Comparison of ENCODE assay signal across 20 cellular contexts in genomic region chr21:33945652-33946270, GRCh38. TPM values are rescaled to one million over a fixed set of nuclear protein-coding genes. Genes with fewer than 3 reads are reported as not detected.
DNase-seq lines count a peak whose midpoint lies in the region; ATAC-seq and TF ChIP-seq lines count a peak whose summit lies in the region.
"Had no signal": no experiment of that assay in that cellular context is flagged by ENCODE, and none has a peak within 500 bp of the region (broad histone marks: within the 10 kb centered on the region; RNA-seq: fewer than 3 reads in every experiment).

No MANE protein-coding gene starts in this region.

- H3K4me2 ChIP-seq in PC-9 = no peak overlapping the region

- BruUV-seq in PC-9 (replicated peaks; lab: Mats Ljungman, UMichigan) = no TSS peak

- no peaks in the 10 kb centered on the region for H4K20me1 ChIP-seq in PC-9 (ENCODE audit: insufficient read depth)

- peak overlapping the region; percentile 92 for H3K27ac Mint-ChIP-seq in activated naive CD4-positive, alpha-beta T cell treated with anti-CD3 and anti-CD28 coated beads, Interleukin-2, amount 50 U/mL, for 24 hours
- peak overlapping the region; percentile 99 for H3K27ac Mint-ChIP-seq in T-helper 2 cell treated with Interferon-gamma antibody and Interleukin-4, amounts not matched to agents 5 μg/mL and 100 μg/mL, for 36 hours
- H3K27ac Mint-ChIP-seq in effector memory CD8-positive, alpha-beta T cell = peak overlapping the region; percentile 46 to 98
- H3K27ac Mint-ChIP-seq in type B pancreatic cell = peak overlapping the region; percentile 74
- H3K27ac Mint-ChIP-seq: activated B cell treated with CpG ODN at 0.5 μM for 24 hours, nephron had no signal

- no peak for TF ChIP-seq CTCF in type B pancreatic cell (conservative IDR thresholded peaks at IDR 0.05)
- no peak for TF ChIP-seq CTCF in lower leg skin (IDR thresholded peaks at IDR 0.05)
- TF ChIP-seq CTCF in PC-9 (conservative IDR thresholded peaks at IDR 0.05) = no peak

- H3K9me3 ChIP-seq in PC-9 (ENCODE audit: insufficient read depth, low read depth) = no peaks in the 10 kb centered on the region
- H3K9me3 ChIP-seq: BE2C, SJSA1, vagina had no signal

- peaks cover 15% of the 10 kb centered on the region; the same call in 1 of the 2 replicates for H3F3A ChIP-seq in PC-9 (ENCODE audit: insufficient read depth, low read depth)

- POLR2A ChIA-PET in PC-9 (lab: Charles Lee; ENCODE audit: unreplicated experiment) = no interaction called here

- H3K4me1 ChIP-seq in PC-9 (replicated peaks; ENCODE audit: insufficient read depth) = peaks cover 17% of the 10 kb centered on the region

- no peak overlapping the region for H3K27ac ChIP-seq in PC-9
- H3K27ac ChIP-seq: SJSA1 had no signal

- intact Hi-C loops in lower leg skin (cut with DNase I; ENCODE audit: low total_unique reads) (no loop called here), PC-9 (cut with micrococcal nuclease; ENCODE audit: unreplicated experiment) (loop anchor here (5.0 kb wide), 1 partner anchor 127 kb away; the partner anchor contains the start of genes MRPS6 and SLC5A3)

- no peak for DNase-seq in activated naive CD4-positive, alpha-beta T cell treated with Interleukin-2 at 50 U/mL for 16 hours
- no peak for DNase-seq in T-helper 2 cell treated with Interferon-gamma antibody and Interleukin-4, amounts not matched to agents 5 μg/mL and 100 μg/mL, for 36 hours (ENCODE audit: low spot score)
- no peak for DNase-seq in effector memory CD8-positive, alpha-beta T cell
- no peak for DNase-seq in type B pancreatic cell (ENCODE audit: extremely low spot score, unreplicated experiment)
- DNase-seq in C1 segment of cervical spinal cord (lab: John Stamatoyannopoulos, UW) = no peak
- DNase-seq in lower leg skin (ENCODE audit: low spot score in 2 of 2) = no peak
- no peak for DNase-seq in PC-9
- DNase-seq: activated B cell treated with CpG ODN at 0.5 μM for 24 hours; activated effector memory CD4-positive, alpha-beta T cell treated with Interleukin-2 at 50 U/mL for 16 hours; BE2C; cerebellar nuclear complex; heart left ventricle; left colon; NCI-H1694 treated with DMSO at 0.1 percent for 48 hours; NCI-H82; stimulated activated CD4-positive, alpha-beta T cell treated with anti-CD3 and anti-CD28 coated beads, Interleukin-2, amount 100 ng/mL, for 48 hours had no signal

- no peaks in the 10 kb centered on the region for H3K27me3 ChIP-seq in PC-9 (ENCODE audit: insufficient read depth, low read depth)
- H3K27me3 ChIP-seq: BE2C, heart left ventricle, SJSA1, vagina had no signal

- no peak overlapping the region for H2AFZ ChIP-seq in PC-9

- TF ChIP-seq POLR2A in lower leg skin (IDR thresholded peaks at IDR 0.05) = no peak

- H3K9me2 ChIP-seq in PC-9 (ENCODE audit: insufficient read depth) = no peaks in the 10 kb centered on the region

- H3K9me3 Mint-ChIP-seq in activated naive CD4-positive, alpha-beta T cell treated with anti-CD3 and anti-CD28 coated beads, Interleukin-2, amount 50 U/mL, for 24 hours = peaks cover 4% of the 10 kb centered on the region
- peaks cover 12% of the 10 kb centered on the region for H3K9me3 Mint-ChIP-seq in T-helper 2 cell treated with Interferon-gamma antibody and Interleukin-4, amounts not matched to agents 5 μg/mL and 100 μg/mL, for 36 hours
- H3K9me3 Mint-ChIP-seq in effector memory CD8-positive, alpha-beta T cell = no peaks in the 10 kb centered on the region
- H3K9me3 Mint-ChIP-seq in type B pancreatic cell = no peaks in the 10 kb centered on the region

- 80 to 83% methylated on average over 2 of the region's 2 CpGs for WGBS in lower leg skin, 2 donors

- H3K36me3 ChIP-seq in PC-9 (ENCODE audit: low read depth) = no peaks in the 10 kb centered on the region
- H3K36me3 ChIP-seq: BE2C, heart left ventricle, SJSA1, vagina had no signal

- no peak overlapping the region for H3K4me3 ChIP-seq in lower leg skin (ENCODE audit: low read depth, poor library complexity, severe bottlenecking)
- H3K4me3 ChIP-seq in PC-9 = no peak overlapping the region
- H3K4me3 ChIP-seq: heart left ventricle, SJSA1, vagina had no signal

- peak overlapping the region; percentile 30 for H3K4me3 Mint-ChIP-seq in activated naive CD4-positive, alpha-beta T cell treated with anti-CD3 and anti-CD28 coated beads, Interleukin-2, amount 50 U/mL, for 24 hours
- H3K4me3 Mint-ChIP-seq in T-helper 2 cell treated with Interferon-gamma antibody and Interleukin-4, amounts not matched to agents 5 μg/mL and 100 μg/mL, for 36 hours = peak overlapping the region; percentile 73
- H3K4me3 Mint-ChIP-seq in effector memory CD8-positive, alpha-beta T cell = peak overlapping the region; percentile 84 to 85
- peak overlapping the region; percentile 39 for H3K4me3 Mint-ChIP-seq in type B pancreatic cell
- H3K4me3 Mint-ChIP-seq: activated B cell treated with CpG ODN at 0.5 μM for 24 hours, nephron had no signal

- CTCF ChIA-PET in PC-9 (lab: Charles Lee) = no interaction called here

- H3K79me2 ChIP-seq in PC-9 (ENCODE audit: low read depth) = no peaks in the 10 kb centered on the region

- H3K36me3 Mint-ChIP-seq in activated naive CD4-positive, alpha-beta T cell treated with anti-CD3 and anti-CD28 coated beads, Interleukin-2, amount 50 U/mL, for 24 hours = peaks cover 14% of the 10 kb centered on the region
- H3K36me3 Mint-ChIP-seq in T-helper 2 cell treated with Interferon-gamma antibody and Interleukin-4, amounts not matched to agents 5 μg/mL and 100 μg/mL, for 36 hours (ENCODE audit: low read depth) = peaks cover 52% of the 10 kb centered on the region
- H3K36me3 Mint-ChIP-seq in effector memory CD8-positive, alpha-beta T cell (ENCODE audit: insufficient read depth) = peaks cover 51% of the 10 kb centered on the region
- no peaks in the 10 kb centered on the region for H3K36me3 Mint-ChIP-seq in type B pancreatic cell

- peaks cover 72% of the 10 kb centered on the region for H3K4me1 Mint-ChIP-seq in activated naive CD4-positive, alpha-beta T cell treated with anti-CD3 and anti-CD28 coated beads, Interleukin-2, amount 50 U/mL, for 24 hours
- H3K4me1 Mint-ChIP-seq in T-helper 2 cell treated with Interferon-gamma antibody and Interleukin-4, amounts not matched to agents 5 μg/mL and 100 μg/mL, for 36 hours (ENCODE audit: low read depth) = peaks cover 54% of the 10 kb centered on the region
- peaks cover 52 to 65% of the 10 kb centered on the region in 2 donors for H3K4me1 Mint-ChIP-seq in effector memory CD8-positive, alpha-beta T cell (ENCODE audit: low read depth in 2 of 2)
- peaks cover 31% of the 10 kb centered on the region for H3K4me1 Mint-ChIP-seq in type B pancreatic cell (ENCODE audit: unreplicated experiment)

- H3K27me3 Mint-ChIP-seq in activated naive CD4-positive, alpha-beta T cell treated with anti-CD3 and anti-CD28 coated beads, Interleukin-2, amount 50 U/mL, for 24 hours = no peaks in the 10 kb centered on the region
- no peaks in the 10 kb centered on the region for H3K27me3 Mint-ChIP-seq in T-helper 2 cell treated with Interferon-gamma antibody and Interleukin-4, amounts not matched to agents 5 μg/mL and 100 μg/mL, for 36 hours (ENCODE audit: low read depth)
- H3K27me3 Mint-ChIP-seq in effector memory CD8-positive, alpha-beta T cell = no peaks in the 10 kb centered on the region
- no peaks in the 10 kb centered on the region for H3K27me3 Mint-ChIP-seq in type B pancreatic cell
- H3K27me3 Mint-ChIP-seq: activated B cell treated with CpG ODN at 0.5 μM for 24 hours had no signal

- no peak for ATAC-seq in effector memory CD8-positive, alpha-beta T cell (replicated peaks)
- ATAC-seq: heart left ventricle, left colon had no signal

RNA-seq across cellular contexts. Expression of gene ATP5PO, which starts 30.2 kb away (rescaled TPM):
- 257 and 264 TPM in 2 replicates for total RNA-seq in type B pancreatic cell (ENCODE audit: low replicate concordance)
- 100 to 1,000 TPM; 115 to 162 (median 139) TPM for total RNA-seq in lower leg skin
- total RNA-seq in PC-9 (2021) = 134 and 136 TPM in 2 replicates

Comparison
In these comparisons a context has a peak if more than half of its experiments do, and no peak if none do; other contexts are left out.
1. H3K4me3 Mint-ChIP-seq: peak in every context shown above with its lines; median percentile 84 in effector memory CD8-positive, alpha-beta T cell; 73 in T-helper 2 cell treated with Interferon-gamma antibody and Interleukin-4, amounts not matched to agents 5 μg/mL and 100 μg/mL, for 36 hours; 39 in type B pancreatic cell; 30 in activated naive CD4-positive, alpha-beta T cell treated with anti-CD3 and anti-CD28 coated beads, Interleukin-2, amount 50 U/mL, for 24 hours.